ENCODE assay signal across 9 cellular contexts in genomic region chr20:55415567-55416142, GRCh38.
A peak's percentile ranks its signal among the peaks of the same experiment; 100 is the strongest.
DNase-seq lines count a peak whose midpoint lies in the region; ATAC-seq and TF ChIP-seq lines count a peak whose summit lies in the region.
"Had no signal": no experiment of that assay in that cellular context is flagged by ENCODE, and none has a peak within 500 bp of the region (broad histone marks: within the 10 kb centered on the region; RNA-seq: fewer than 3 reads in every experiment).

No MANE protein-coding gene starts in this region.

- no peak for ATAC-seq in naive thymus-derived CD8-positive, alpha-beta T cell

- no peak overlapping the region for H3K23ac ChIP-seq in neuronal stem cell (ENCODE audit: low read depth, low read length, poor library complexity)

- H4K8ac ChIP-seq in neuronal stem cell (ENCODE audit: low read depth, low read length), result no peak overlapping the region

- H2BK15ac ChIP-seq in neuronal stem cell (ENCODE audit: low read length), result no peak overlapping the region

- DNase-seq in GM13977 (ENCODE audit: low spot score) (no peak), NCI-H146 (lab: John Stamatoyannopoulos, UW) (peak; percentile 61), cardiac fibroblast (ENCODE audit: low read depth in 2 of 2) (peak; percentile 5 to 17), neuronal stem cell (ENCODE audit: low spot score) (peak; percentile 12), NCI-H2196 (lab: John Stamatoyannopoulos, UW; ENCODE audit: unreplicated experiment) (no peak), HuH-7 (ENCODE audit: low spot score) (no peak)
- DNase-seq in T-helper 2 cell treated with Interferon-gamma antibody and Interleukin-4, amounts not matched to agents 5 μg/mL and 100 μg/mL, for 36 hours (ENCODE audit: low spot score), result no peak
- no peak for DNase-seq in naive thymus-derived CD8-positive, alpha-beta T cell

- no peaks in the 10 kb centered on the region for H3K4me1 Mint-ChIP-seq in T-helper 2 cell treated with Interferon-gamma antibody and Interleukin-4, amounts not matched to agents 5 μg/mL and 100 μg/mL, for 36 hours (ENCODE audit: low read depth)
- H3K4me1 Mint-ChIP-seq in naive thymus-derived CD8-positive, alpha-beta T cell, result no peaks in the 10 kb centered on the region

- H3K36me3 Mint-ChIP-seq in T-helper 2 cell treated with Interferon-gamma antibody and Interleukin-4, amounts not matched to agents 5 μg/mL and 100 μg/mL, for 36 hours (ENCODE audit: low read depth), result no peaks in the 10 kb centered on the region
- H3K36me3 Mint-ChIP-seq in naive thymus-derived CD8-positive, alpha-beta T cell, result no peaks in the 10 kb centered on the region
- H3K36me3 Mint-ChIP-seq: activated naive CD8-positive, alpha-beta T cell had no signal

- H3K14ac ChIP-seq in neuronal stem cell (ENCODE audit: low read length), result no peak overlapping the region

- H3K27me3 Mint-ChIP-seq in T-helper 2 cell treated with Interferon-gamma antibody and Interleukin-4, amounts not matched to agents 5 μg/mL and 100 μg/mL, for 36 hours (ENCODE audit: low read depth), result no peaks in the 10 kb centered on the region
- H3K27me3 Mint-ChIP-seq in naive thymus-derived CD8-positive, alpha-beta T cell, result no peaks in the 10 kb centered on the region

- no CpG with 5 or more reads among the region's 7 CpGs for WGBS in neuronal stem cell (ENCODE audit: extremely low coverage in 2 of 2, insufficient read length in 2 of 2, insufficient replicate concordance in 1 of 2), 2 donors

- H3K4me3 Mint-ChIP-seq in T-helper 2 cell treated with Interferon-gamma antibody and Interleukin-4, amounts not matched to agents 5 μg/mL and 100 μg/mL, for 36 hours, result no peak overlapping the region
- no peak overlapping the region for H3K4me3 Mint-ChIP-seq in naive thymus-derived CD8-positive, alpha-beta T cell
- H3K4me3 Mint-ChIP-seq: activated naive CD8-positive, alpha-beta T cell had no signal

- in situ Hi-C loops in GM13977 (cut with MboI; ENCODE audit: low pct_unique_long_range_greater_than_20kb, low sequenced_read_pairs, unreplicated experiment), result no loop called here

- peaks cover 16% of the 10 kb centered on the region for H3K9me3 Mint-ChIP-seq in T-helper 2 cell treated with Interferon-gamma antibody and Interleukin-4, amounts not matched to agents 5 μg/mL and 100 μg/mL, for 36 hours
- H3K9me3 Mint-ChIP-seq in naive thymus-derived CD8-positive, alpha-beta T cell, result peaks cover 0 to 10% (median 0%) of the 10 kb centered on the region in 9 donors

- no peaks in the 10 kb centered on the region for H3K9me3 ChIP-seq in neuronal stem cell (replicated peaks in 1 of 2; ENCODE audit: control insufficient read depth in 2 of 2, insufficient read depth in 1 of 2, low read depth in 1 of 2, low read length in 2 of 2)

- no peaks in the 10 kb centered on the region for H3K36me3 ChIP-seq in neuronal stem cell (replicated peaks in 1 of 2; ENCODE audit: control insufficient read depth in 2 of 2, insufficient read depth in 2 of 2, low read length in 2 of 2)

- no peak overlapping the region for H3K4me2 ChIP-seq in neuronal stem cell (ENCODE audit: insufficient read depth, low read length, poor library complexity, severe bottlenecking)

- no peak overlapping the region for H2BK5ac ChIP-seq in neuronal stem cell (ENCODE audit: low read length)

- no peak overlapping the region for H3K9ac ChIP-seq in neuronal stem cell (ENCODE audit: low read depth, low read length, poor library complexity)

- H3K27me3 ChIP-seq in neuronal stem cell (ENCODE audit: control insufficient read depth in 3 of 3, insufficient read depth in 3 of 3, low read depth in 1 of 3, low read length in 3 of 3), result no peaks in the 10 kb centered on the region

- POLR2A ChIA-PET in naive thymus-derived CD8-positive, alpha-beta T cell (lab: Charles Lee), result no interaction called here

- no peak overlapping the region for H3K18ac ChIP-seq in neuronal stem cell (ENCODE audit: low read length)

- H3K27ac Mint-ChIP-seq in T-helper 2 cell treated with Interferon-gamma antibody and Interleukin-4, amounts not matched to agents 5 μg/mL and 100 μg/mL, for 36 hours, result no peak overlapping the region
- H3K27ac Mint-ChIP-seq in naive thymus-derived CD8-positive, alpha-beta T cell, result no peak overlapping the region
- H3K27ac Mint-ChIP-seq: activated naive CD8-positive, alpha-beta T cell had no signal

- H3K4me3 ChIP-seq in cardiac fibroblast (replicated peaks in 1 of 2; ENCODE audit: low read depth in 2 of 2, low read length in 2 of 2), result no peak overlapping the region
- H3K4me3 ChIP-seq in neuronal stem cell (ENCODE audit: low read length in 2 of 2), result no peak overlapping the region

- H2AK5ac ChIP-seq in neuronal stem cell (ENCODE audit: low read depth, low read length), result no peak overlapping the region

- no peak overlapping the region for H3K4ac ChIP-seq in neuronal stem cell (ENCODE audit: low read length)

- no peak overlapping the region for H3K27ac ChIP-seq in neuronal stem cell (replicated peaks; ENCODE audit: low read length)

- no peak overlapping the region for H2BK120ac ChIP-seq in neuronal stem cell (ENCODE audit: low read depth, low read length)

- H3K4me1 ChIP-seq in neuronal stem cell (ENCODE audit: control insufficient read depth in 2 of 2, insufficient read depth in 1 of 2, low read depth in 1 of 2, low read length in 2 of 2), result no peaks in the 10 kb centered on the region

- no peak overlapping the region for H2AFZ ChIP-seq in neuronal stem cell (ENCODE audit: low read length)

- H4K91ac ChIP-seq in neuronal stem cell (ENCODE audit: low read depth, low read length, poor library complexity), result no peak overlapping the region

- H2BK12ac ChIP-seq in neuronal stem cell (ENCODE audit: low read length), result no peak overlapping the region

- peak; percentile 17 for TF ChIP-seq CTCF in GM13977 (IDR thresholded peaks at IDR 0.05; ENCODE audit: extremely low read depth, insufficient read depth, missing control alignments)
- peak; percentile 1 for TF ChIP-seq CTCF in cardiac fibroblast (IDR thresholded peaks at IDR 0.05; ENCODE audit: low read depth, low read length)

- no peaks in the 10 kb centered on the region for H3K79me1 ChIP-seq in neuronal stem cell (ENCODE audit: low read depth, low read length)

Comparison
In these comparisons a context has a peak if more than half of its experiments do, and no peak if none do; other contexts are left out.
1. DNase-seq: peak in NCI-H146 (single experiment), cardiac fibroblast (2 of 2) and neuronal stem cell (single experiment); none in GM13977 (single experiment), T-helper 2 cell treated with Interferon-gamma antibody and Interleukin-4, amounts not matched to agents 5 μg/mL and 100 μg/mL, for 36 hours (single experiment), naive thymus-derived CD8-positive, alpha-beta T cell (0 of 10), NCI-H2196 (single experiment) and HuH-7 (single experiment).